ENCODE assay signal across 8 cellular contexts in the genomic region with DNA sequence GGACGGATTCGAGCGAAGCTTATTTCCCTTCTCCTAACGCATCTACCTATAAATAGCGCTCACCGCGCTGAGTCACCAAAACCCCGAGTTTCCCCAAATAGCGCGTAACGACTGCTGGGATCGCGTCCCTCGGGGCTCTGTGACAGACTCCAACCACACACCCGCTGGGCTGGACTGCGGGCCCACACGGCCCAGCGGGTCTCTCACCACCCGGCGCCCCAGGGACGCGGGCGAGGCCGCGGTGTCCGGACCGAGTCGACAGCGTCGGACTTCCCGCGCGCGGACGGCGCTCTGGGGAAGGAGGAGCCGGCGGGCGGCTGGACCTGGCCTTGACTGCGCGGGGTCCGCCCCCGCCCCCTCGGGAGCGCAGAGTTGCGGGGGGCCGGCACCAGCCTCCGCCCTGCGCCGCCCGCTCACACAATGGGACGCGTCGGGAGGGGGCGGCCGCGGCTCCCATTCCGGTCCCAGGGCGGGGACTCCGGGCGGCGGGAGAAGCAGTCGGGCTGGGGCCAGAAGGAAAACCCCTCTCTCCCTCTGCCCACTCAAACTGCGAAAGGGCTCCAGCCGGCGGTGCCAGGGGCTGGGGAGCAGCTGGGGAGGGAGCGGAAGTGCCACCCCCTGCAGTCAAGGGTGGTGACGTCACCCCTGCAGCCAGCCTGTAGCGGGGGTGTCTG.
DNase-seq lines count a peak whose midpoint lies in the region; ATAC-seq lines count a peak whose summit lies in the region.

No MANE protein-coding gene starts in this region.

- in situ Hi-C loops in ACHN (cut with HindIII; ENCODE audit: low pct_ligation_motif_present, low pct_unique_long_range_greater_than_20kb, low sequenced_read_pairs) = no loop called here

- ATAC-seq in GM18870 (IDR thresholded peaks at IDR 0.05; ENCODE audit: unreplicated experiment) = peak; percentile 45
- ATAC-seq in HG03095 (IDR thresholded peaks at IDR 0.05; ENCODE audit: unreplicated experiment) = peak; percentile 51

- DNase-seq in ACHN = peak; percentile 89
- DNase-seq in NCI-H2227 (lab: John Stamatoyannopoulos, UW; ENCODE audit: unreplicated experiment) = peak; percentile 92
- DNase-seq in activated CD4-positive, CD25-positive, alpha-beta regulatory T cell treated with anti-CD3 and anti-CD28 coated beads, Interleukin-2, amount 50 U/mL, for 16 hours (ENCODE audit: low read depth, low spot score) = peak; percentile 84
- DNase-seq in cerebellar cortex (ENCODE audit: low spot score) = peak; percentile 92
- peak; percentile 97 for DNase-seq in kidney tubule cell (ENCODE audit: low spot score)
- DNase-seq in stimulated activated CD4-positive, alpha-beta T cell treated with anti-CD3 and anti-CD28 coated beads, Interleukin-1b, Interleukin-23, amount 100 ng/mL, for 4 hours (ENCODE audit: low read depth in 2 of 2) = peak; percentile 46 to 57

Comparison
In these comparisons a context has a peak if more than half of its experiments do, and no peak if none do; other contexts are left out.
1. Peak in every context shown above with its lines: DNase-seq and ATAC-seq.